Comparison of ENCODE assay signal across 1 cellular context in the genomic region with DNA sequence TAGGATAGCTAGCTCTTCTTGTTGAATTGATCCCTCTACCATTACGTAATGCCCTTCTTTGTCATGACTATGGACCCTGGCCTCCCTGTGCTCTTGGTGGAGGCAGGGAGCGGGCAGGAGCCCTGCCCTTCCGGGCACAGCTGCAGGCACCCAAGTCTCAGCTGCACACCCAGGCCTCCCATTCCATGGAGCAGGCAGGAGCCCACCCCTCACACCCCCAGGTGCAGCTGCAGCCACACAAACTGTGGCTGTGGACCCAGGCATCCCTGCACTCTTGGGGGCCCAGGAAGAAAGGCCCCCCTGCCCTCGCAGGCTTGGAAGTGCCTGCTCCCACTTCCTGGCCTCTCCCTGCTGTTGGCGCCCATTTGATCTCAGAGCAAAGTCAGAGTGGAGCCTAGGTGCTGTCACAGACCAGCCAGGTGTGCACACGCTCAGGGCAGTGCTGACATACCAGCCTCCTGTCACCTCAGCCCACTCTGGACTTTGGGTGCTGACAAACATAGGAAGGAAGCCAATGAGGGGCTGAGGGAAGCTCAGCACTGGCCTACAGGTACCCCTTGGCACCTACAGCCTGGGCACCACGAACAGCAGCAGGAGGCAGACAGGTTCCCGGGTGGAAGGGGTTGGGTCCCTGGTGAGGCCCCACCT.
TF ChIP-seq lines count a peak whose summit lies in the region.

No MANE protein-coding gene starts in this region.

TF ChIP-seq in GM23338, 12 proteins besides CTCF, POLR2A, EP300 and RAD21:
- no peak for TF ChIP-seq JUNB (IDR thresholded peaks at IDR 0.05; ENCODE audit: unreplicated experiment)
- TF ChIP-seq, protein P1, sequence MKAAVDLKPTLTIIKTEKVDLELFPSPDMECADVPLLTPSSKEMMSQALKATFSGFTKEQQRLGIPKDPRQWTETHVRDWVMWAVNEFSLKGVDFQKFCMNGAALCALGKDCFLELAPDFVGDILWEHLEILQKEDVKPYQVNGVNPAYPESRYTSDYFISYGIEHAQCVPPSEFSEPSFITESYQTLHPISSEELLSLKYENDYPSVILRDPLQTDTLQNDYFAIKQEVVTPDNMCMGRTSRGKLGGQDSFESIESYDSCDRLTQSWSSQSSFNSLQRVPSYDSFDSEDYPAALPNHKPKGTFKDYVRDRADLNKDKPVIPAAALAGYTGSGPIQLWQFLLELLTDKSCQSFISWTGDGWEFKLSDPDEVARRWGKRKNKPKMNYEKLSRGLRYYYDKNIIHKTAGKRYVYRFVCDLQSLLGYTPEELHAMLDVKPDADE (IDR thresholded peaks at IDR 0.05): no peak
- no peak for TF ChIP-seq ZNF114 (CRISPR knock-in tag; IDR thresholded peaks at IDR 0.05)
- no peak for TF ChIP-seq NANOG (IDR thresholded peaks at IDR 0.05; ENCODE audit: borderline replicate concordance)
- TF ChIP-seq POLR2AphosphoS5 (IDR thresholded peaks at IDR 0.05; ENCODE audit: low read depth): no peak
- TF ChIP-seq, protein P2, sequence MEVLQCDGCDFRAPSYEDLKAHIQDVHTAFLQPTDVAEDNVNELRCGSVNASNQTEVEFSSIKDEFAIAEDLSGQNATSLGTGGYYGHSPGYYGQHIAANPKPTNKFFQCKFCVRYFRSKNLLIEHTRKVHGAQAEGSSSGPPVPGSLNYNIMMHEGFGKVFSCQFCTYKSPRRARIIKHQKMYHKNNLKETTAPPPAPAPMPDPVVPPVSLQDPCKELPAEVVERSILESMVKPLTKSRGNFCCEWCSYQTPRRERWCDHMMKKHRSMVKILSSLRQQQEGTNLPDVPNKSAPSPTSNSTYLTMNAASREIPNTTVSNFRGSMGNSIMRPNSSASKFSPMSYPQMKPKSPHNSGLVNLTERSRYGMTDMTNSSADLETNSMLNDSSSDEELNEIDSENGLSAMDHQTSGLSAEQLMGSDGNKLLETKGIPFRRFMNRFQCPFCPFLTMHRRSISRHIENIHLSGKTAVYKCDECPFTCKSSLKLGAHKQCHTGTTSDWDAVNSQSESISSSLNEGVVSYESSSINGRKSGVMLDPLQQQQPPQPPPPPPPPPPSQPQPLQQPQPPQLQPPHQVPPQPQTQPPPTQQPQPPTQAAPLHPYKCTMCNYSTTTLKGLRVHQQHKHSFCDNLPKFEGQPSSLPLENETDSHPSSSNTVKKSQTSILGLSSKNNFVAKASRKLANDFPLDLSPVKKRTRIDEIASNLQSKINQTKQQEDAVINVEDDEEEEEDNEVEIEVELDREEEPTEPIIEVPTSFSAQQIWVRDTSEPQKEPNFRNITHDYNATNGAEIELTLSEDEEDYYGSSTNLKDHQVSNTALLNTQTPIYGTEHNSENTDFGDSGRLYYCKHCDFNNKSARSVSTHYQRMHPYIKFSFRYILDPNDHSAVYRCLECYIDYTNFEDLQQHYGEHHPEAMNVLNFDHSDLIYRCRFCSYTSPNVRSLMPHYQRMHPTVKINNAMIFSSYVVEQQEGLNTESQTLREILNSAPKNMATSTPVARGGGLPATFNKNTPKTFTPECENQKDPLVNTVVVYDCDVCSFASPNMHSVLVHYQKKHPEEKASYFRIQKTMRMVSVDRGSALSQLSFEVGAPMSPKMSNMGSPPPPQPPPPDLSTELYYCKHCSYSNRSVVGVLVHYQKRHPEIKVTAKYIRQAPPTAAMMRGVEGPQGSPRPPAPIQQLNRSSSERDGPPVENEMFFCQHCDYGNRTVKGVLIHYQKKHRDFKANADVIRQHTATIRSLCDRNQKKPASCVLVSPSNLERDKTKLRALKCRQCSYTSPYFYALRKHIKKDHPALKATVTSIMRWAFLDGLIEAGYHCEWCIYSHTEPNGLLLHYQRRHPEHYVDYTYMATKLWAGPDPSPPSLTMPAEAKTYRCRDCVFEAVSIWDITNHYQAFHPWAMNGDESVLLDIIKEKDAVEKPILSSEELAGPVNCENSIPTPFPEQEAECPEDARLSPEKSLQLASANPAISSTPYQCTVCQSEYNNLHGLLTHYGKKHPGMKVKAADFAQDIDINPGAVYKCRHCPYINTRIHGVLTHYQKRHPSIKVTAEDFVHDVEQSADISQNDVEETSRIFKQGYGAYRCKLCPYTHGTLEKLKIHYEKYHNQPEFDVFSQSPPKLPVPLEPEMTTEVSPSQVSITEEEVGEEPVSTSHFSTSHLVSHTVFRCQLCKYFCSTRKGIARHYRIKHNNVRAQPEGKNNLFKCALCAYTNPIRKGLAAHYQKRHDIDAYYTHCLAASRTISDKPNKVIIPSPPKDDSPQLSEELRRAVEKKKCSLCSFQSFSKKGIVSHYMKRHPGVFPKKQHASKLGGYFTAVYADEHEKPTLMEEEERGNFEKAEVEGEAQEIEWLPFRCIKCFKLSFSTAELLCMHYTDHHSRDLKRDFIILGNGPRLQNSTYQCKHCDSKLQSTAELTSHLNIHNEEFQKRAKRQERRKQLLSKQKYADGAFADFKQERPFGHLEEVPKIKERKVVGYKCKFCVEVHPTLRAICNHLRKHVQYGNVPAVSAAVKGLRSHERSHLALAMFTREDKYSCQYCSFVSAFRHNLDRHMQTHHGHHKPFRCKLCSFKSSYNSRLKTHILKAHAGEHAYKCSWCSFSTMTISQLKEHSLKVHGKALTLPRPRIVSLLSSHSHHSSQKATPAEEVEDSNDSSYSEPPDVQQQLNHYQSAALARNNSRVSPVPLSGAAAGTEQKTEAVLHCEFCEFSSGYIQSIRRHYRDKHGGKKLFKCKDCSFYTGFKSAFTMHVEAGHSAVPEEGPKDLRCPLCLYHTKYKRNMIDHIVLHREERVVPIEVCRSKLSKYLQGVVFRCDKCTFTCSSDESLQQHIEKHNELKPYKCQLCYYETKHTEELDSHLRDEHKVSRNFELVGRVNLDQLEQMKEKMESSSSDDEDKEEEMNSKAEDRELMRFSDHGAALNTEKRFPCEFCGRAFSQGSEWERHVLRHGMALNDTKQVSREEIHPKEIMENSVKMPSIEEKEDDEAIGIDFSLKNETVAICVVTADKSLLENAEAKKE (CRISPR knock-in tag; IDR thresholded peaks at IDR 0.05): no peak
- TF ChIP-seq EZH2phosphoT487 (IDR thresholded peaks at IDR 0.05; ENCODE audit: unreplicated experiment): no peak
- no peak for TF ChIP-seq STAT1 (IDR thresholded peaks at IDR 0.05; ENCODE audit: unreplicated experiment)
- TF ChIP-seq, protein P3, sequence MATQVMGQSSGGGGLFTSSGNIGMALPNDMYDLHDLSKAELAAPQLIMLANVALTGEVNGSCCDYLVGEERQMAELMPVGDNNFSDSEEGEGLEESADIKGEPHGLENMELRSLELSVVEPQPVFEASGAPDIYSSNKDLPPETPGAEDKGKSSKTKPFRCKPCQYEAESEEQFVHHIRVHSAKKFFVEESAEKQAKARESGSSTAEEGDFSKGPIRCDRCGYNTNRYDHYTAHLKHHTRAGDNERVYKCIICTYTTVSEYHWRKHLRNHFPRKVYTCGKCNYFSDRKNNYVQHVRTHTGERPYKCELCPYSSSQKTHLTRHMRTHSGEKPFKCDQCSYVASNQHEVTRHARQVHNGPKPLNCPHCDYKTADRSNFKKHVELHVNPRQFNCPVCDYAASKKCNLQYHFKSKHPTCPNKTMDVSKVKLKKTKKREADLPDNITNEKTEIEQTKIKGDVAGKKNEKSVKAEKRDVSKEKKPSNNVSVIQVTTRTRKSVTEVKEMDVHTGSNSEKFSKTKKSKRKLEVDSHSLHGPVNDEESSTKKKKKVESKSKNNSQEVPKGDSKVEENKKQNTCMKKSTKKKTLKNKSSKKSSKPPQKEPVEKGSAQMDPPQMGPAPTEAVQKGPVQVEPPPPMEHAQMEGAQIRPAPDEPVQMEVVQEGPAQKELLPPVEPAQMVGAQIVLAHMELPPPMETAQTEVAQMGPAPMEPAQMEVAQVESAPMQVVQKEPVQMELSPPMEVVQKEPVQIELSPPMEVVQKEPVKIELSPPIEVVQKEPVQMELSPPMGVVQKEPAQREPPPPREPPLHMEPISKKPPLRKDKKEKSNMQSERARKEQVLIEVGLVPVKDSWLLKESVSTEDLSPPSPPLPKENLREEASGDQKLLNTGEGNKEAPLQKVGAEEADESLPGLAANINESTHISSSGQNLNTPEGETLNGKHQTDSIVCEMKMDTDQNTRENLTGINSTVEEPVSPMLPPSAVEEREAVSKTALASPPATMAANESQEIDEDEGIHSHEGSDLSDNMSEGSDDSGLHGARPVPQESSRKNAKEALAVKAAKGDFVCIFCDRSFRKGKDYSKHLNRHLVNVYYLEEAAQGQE (IDR thresholded peaks at IDR 0.05; ENCODE audit: unreplicated experiment): no peak
